ENCODE assay signal across 10 cellular contexts in the genomic region with DNA sequence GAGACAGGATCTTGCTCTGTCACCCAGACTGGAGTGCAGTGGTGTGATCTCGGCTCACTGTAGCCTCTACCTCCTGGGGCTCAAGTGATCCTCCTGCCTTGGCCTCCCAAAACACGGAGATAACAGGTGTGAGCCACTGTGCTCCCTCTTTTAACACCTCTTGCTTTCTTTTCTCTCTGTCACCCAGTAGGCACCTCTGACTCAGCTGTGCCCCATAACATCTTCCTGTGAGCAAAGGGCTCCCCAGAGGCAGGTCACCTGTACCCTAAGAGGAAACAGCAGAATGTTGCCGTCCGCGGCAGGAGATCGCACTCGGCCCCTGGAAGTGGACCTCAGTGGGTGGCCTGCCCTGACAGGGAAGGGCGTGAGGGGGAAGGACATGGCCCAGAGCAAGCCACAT. TPM values are rescaled to one million over a fixed set of nuclear protein-coding genes. Genes with fewer than 3 reads are reported as not detected.
A peak's percentile ranks its signal among the peaks of the same experiment; 100 is the strongest.
DNase-seq lines count a peak whose midpoint lies in the region; ATAC-seq and TF ChIP-seq lines count a peak whose summit lies in the region.
"Had no signal": no experiment of that assay in that cellular context is flagged by ENCODE, and none has a peak within 500 bp of the region (broad histone marks: within the 10 kb centered on the region; RNA-seq: fewer than 3 reads in every experiment).

No MANE protein-coding gene starts in this region.

- peak overlapping the region; percentile 92 to 100 (median 95) for H3K27ac Mint-ChIP-seq in CD4-positive, CD25-positive, alpha-beta regulatory T cell
- peak overlapping the region; percentile 98 for H3K27ac Mint-ChIP-seq in T-helper 17 cell
- H3K27ac Mint-ChIP-seq in neural crest cell (ENCODE audit: unreplicated experiment): peak overlapping the region; percentile 69

- H3K27ac ChIP-seq in CD4-positive, CD25-positive, alpha-beta regulatory T cell (ENCODE audit: insufficient read depth, low read length, poor library complexity, severe bottlenecking): peak overlapping the region; percentile 72
- H3K27ac ChIP-seq: parathyroid adenoma had no signal

- POLR2A ChIA-PET in HEK293T (lab: Yijun Ruan, JAX): no interaction called here

- H3K4me1 Mint-ChIP-seq in CD4-positive, CD25-positive, alpha-beta regulatory T cell: peaks cover 4 to 58% (median 31%) of the 10 kb centered on the region in 4 donors
- H3K4me1 Mint-ChIP-seq in T-helper 17 cell (peaks cover 46% of the 10 kb centered on the region), neural crest cell (peaks cover 13% of the 10 kb centered on the region)

- peaks cover 61% of the 10 kb centered on the region for H3K4me1 ChIP-seq in CD4-positive, CD25-positive, alpha-beta regulatory T cell (ENCODE audit: control insufficient read depth, insufficient read depth, low read length, poor library complexity, severe bottlenecking)
- H3K4me1 ChIP-seq: parathyroid adenoma had no signal

- H3K4me3 ChIP-seq in CD4-positive, CD25-positive, alpha-beta regulatory T cell (ENCODE audit: low read depth, low read length): peak overlapping the region; percentile 84

- H3K9me3 ChIP-seq in CD4-positive, CD25-positive, alpha-beta regulatory T cell (ENCODE audit: control insufficient read depth in 2 of 2, low read length in 2 of 2): no peaks in the 10 kb centered on the region
- H3K9me3 ChIP-seq in T-helper 17 cell (ENCODE audit: control insufficient read depth, low read length, poor library complexity, severe bottlenecking): no peaks in the 10 kb centered on the region

- peak overlapping the region; percentile 93 to 100 (median 98) for H3K4me3 Mint-ChIP-seq in CD4-positive, CD25-positive, alpha-beta regulatory T cell
- H3K4me3 Mint-ChIP-seq in T-helper 17 cell (peak overlapping the region; percentile 99), neural crest cell (no peak overlapping the region)

- peak in 2 of 3 donors; percentile 43 to 82 for DNase-seq in CD4-positive, CD25-positive, alpha-beta regulatory T cell
- DNase-seq in T-helper 17 cell (no peak), neural crest cell (ENCODE audit: low read depth, low spot score) (no peak), HEK293T (ENCODE audit: extremely low spot score) (no peak), cerebellar cortex (ENCODE audit: low spot score) (no peak), NCI-H1105 (lab: John Stamatoyannopoulos, UW) (no peak)
- peak; percentile 40 for DNase-seq in activated gamma-delta T cell treated with anti-CD3 and anti-CD28 coated beads, Interleukin-2, amount 50 U/mL, for 16 hours (ENCODE audit: low read depth)
- DNase-seq: ACHN had no signal

- peak; percentile 57 to 67 for ATAC-seq in CD4-positive, CD25-positive, alpha-beta regulatory T cell (ENCODE audit: low read depth in 2 of 2)
- peak; percentile 59 for ATAC-seq in T-helper 17 cell
- ATAC-seq in HG02610 (IDR thresholded peaks at IDR 0.05; ENCODE audit: unreplicated experiment): no peak

- no peaks in the 10 kb centered on the region for H3K27me3 Mint-ChIP-seq in CD4-positive, CD25-positive, alpha-beta regulatory T cell
- H3K27me3 Mint-ChIP-seq in T-helper 17 cell: no peaks in the 10 kb centered on the region
- no peaks in the 10 kb centered on the region for H3K27me3 Mint-ChIP-seq in neural crest cell (ENCODE audit: low read depth)

- no peaks in the 10 kb centered on the region for H3K9me3 Mint-ChIP-seq in CD4-positive, CD25-positive, alpha-beta regulatory T cell
- H3K9me3 Mint-ChIP-seq in neural crest cell: no peaks in the 10 kb centered on the region

- peaks cover 7% of the 10 kb centered on the region for H3K36me3 ChIP-seq in CD4-positive, CD25-positive, alpha-beta regulatory T cell (ENCODE audit: control insufficient read depth, insufficient read depth, low read length)

- CTCF ChIA-PET in HEK293T (lab: Yijun Ruan, JAX): no interaction called here

- H3K36me3 Mint-ChIP-seq in CD4-positive, CD25-positive, alpha-beta regulatory T cell: peaks cover 4% of the 10 kb centered on the region
- H3K36me3 Mint-ChIP-seq in T-helper 17 cell (ENCODE audit: low read depth): peaks cover 4% of the 10 kb centered on the region
- no peaks in the 10 kb centered on the region for H3K36me3 Mint-ChIP-seq in neural crest cell (ENCODE audit: low read depth)

- no peak for TF ChIP-seq CTCF in neural crest cell (conservative IDR thresholded peaks at IDR 0.05)

- H3K27me3 ChIP-seq in CD4-positive, CD25-positive, alpha-beta regulatory T cell (ENCODE audit: control insufficient read depth, insufficient read depth, low read length): no peaks in the 10 kb centered on the region

TF ChIP-seq in HEK293T, 16 proteins besides CTCF, POLR2A, EP300 and RAD21:
- TF ChIP-seq, protein P1, sequence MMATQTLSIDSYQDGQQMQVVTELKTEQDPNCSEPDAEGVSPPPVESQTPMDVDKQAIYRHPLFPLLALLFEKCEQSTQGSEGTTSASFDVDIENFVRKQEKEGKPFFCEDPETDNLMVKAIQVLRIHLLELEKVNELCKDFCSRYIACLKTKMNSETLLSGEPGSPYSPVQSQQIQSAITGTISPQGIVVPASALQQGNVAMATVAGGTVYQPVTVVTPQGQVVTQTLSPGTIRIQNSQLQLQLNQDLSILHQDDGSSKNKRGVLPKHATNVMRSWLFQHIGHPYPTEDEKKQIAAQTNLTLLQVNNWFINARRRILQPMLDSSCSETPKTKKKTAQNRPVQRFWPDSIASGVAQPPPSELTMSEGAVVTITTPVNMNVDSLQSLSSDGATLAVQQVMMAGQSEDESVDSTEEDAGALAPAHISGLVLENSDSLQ (IDR thresholded peaks at IDR 0.05): no peak
- TF ChIP-seq TARDBP (IDR thresholded peaks at IDR 0.05) (no peak), ZNF384 (IDR thresholded peaks at IDR 0.05) (no peak), SP1 (IDR thresholded peaks at IDR 0.05) (no peak), BHLHE40 (IDR thresholded peaks at IDR 0.05; ENCODE audit: borderline replicate concordance) (no peak), CTBP1 (IDR thresholded peaks at IDR 0.05; ENCODE audit: borderline replicate concordance) (no peak), FOXA1 (IDR thresholded peaks at IDR 0.05) (no peak), FOXM1 (IDR thresholded peaks at IDR 0.05; ENCODE audit: borderline replicate concordance) (no peak), ARNT (IDR thresholded peaks at IDR 0.05) (no peak), NFRKB (IDR thresholded peaks at IDR 0.05) (no peak), ELF4 (IDR thresholded peaks at IDR 0.05) (no peak), FOXK2 (IDR thresholded peaks at IDR 0.05) (no peak), HDGF (IDR thresholded peaks at IDR 0.05; ENCODE audit: borderline replicate concordance) (no peak), L3MBTL2 (conservative IDR thresholded peaks at IDR 0.05) (no peak), SUZ12 (IDR thresholded peaks at IDR 0.05) (no peak), LEF1 (IDR thresholded peaks at IDR 0.05; ENCODE audit: borderline replicate concordance) (no peak)
TF ChIP-seq in HEK293T: peak in this region for 0.

RNA-seq across cellular contexts. Expression of gene NLRC3, which starts 0.9 kb away (rescaled TPM):
- 97.0 TPM for total RNA-seq in CD4-positive, CD25-positive, alpha-beta regulatory T cell
- polyA plus RNA-seq in CD4-positive, CD25-positive, alpha-beta regulatory T cell: 10 to 100 TPM; 23.2 to 28.3 (median 26.8) TPM
- 10 to 100 TPM; 71.7 to 76.7 TPM for total RNA-seq in T-helper 17 cell
- total RNA-seq in neural crest cell: 0.18 TPM in 1 of 2 replicates, not detected in the other

RNA-seq across cellular contexts. Expression of gene SLX4, which starts 33.3 kb away (rescaled TPM):
- total RNA-seq in CD4-positive, CD25-positive, alpha-beta regulatory T cell: 5.4 TPM
- under 1 TPM; 0.24 to 0.83 (median 0.42) TPM for polyA plus RNA-seq in CD4-positive, CD25-positive, alpha-beta regulatory T cell
- total RNA-seq in T-helper 17 cell (1 to 10 TPM; 5.6 TPM), neural crest cell (17.2 and 17.7 TPM in 2 replicates)

Comparison
In these comparisons a context has a peak if more than half of its experiments do, and no peak if none do; other contexts are left out.
1. DNase-seq: peak in CD4-positive, CD25-positive, alpha-beta regulatory T cell (2 of 3) and activated gamma-delta T cell treated with anti-CD3 and anti-CD28 coated beads, Interleukin-2, amount 50 U/mL, for 16 hours (single experiment); none in T-helper 17 cell (0 of 3), neural crest cell (single experiment), HEK293T (single experiment), cerebellar cortex (single experiment) and NCI-H1105 (single experiment).
2. RNA of gene NLRC3, which starts 0.9 kb away (total RNA-seq): 97.0 TPM in CD4-positive, CD25-positive, alpha-beta regulatory T cell (single experiment) and 71.7 to 76.7 TPM in T-helper 17 cell; 0.18 TPM in neural crest cell; every median in the first group is over 10 times any median in the second.
3. Peak in every context shown above with its lines, with median percentiles within 50 percentile points of each other: H3K27ac Mint-ChIP-seq.